Comparison of ENCODE assay signal across 8 cellular contexts in genomic region chr2:30252723-30253688, GRCh38. TPM values are rescaled to one million over a fixed set of nuclear protein-coding genes. Genes with fewer than 3 reads are reported as not detected.
A peak's percentile ranks its signal among the peaks of the same experiment; 100 is the strongest.
DNase-seq lines count a peak whose midpoint lies in the region; ATAC-seq and TF ChIP-seq lines count a peak whose summit lies in the region.

No MANE protein-coding gene starts in this region.

- intact Hi-C loops in activated T-helper 2 cell treated with anti-CD3 and anti-CD28 coated beads, Interferon-gamma antibody, Interleukin-2, Interleukin-4, amounts not matched to agents 10 μg/mL and 5 μg/mL and 100 μg/mL, durations not matched to agents 14 hours and 24 hours and 36 hours (cut with micrococcal nuclease), result loop anchor here (1.0 to 2.0 kb wide), 3 partner anchors 8 to 22 kb away; partner anchors contain the start of gene LBH
- intact Hi-C loops in Right ventricle myocardium inferior (cut with DNase I), result loop anchor here (5.0 kb wide), 1 partner anchor 49 kb away; no protein-coding TSS in a partner anchor

- H3K9me3 ChIP-seq in AG04450 (ENCODE audit: control insufficient read depth, insufficient read depth, low read length) (no peaks in the 10 kb centered on the region), MM.1S (replicated peaks; ENCODE audit: insufficient read depth, low read length) (no peaks in the 10 kb centered on the region)

- POLR2A ChIA-PET in AG04450 (lab: Yijun Ruan, JAX), result interaction anchor here (1.3 to 2.2 kb wide), 5 partner anchors 9 to 88 kb away, joined by 3 to 22 read pairs (median 7); partner anchors contain the start of gene LBH

- H3K4me3 ChIP-seq in AG04450 (ENCODE audit: low read depth, low read length), result no peak overlapping the region
- H3K4me3 ChIP-seq in MM.1S (ENCODE audit: low read length), result no peak overlapping the region

- peak overlapping the region; percentile 86 for H3K27ac Mint-ChIP-seq in activated T-helper 2 cell treated with anti-CD3 and anti-CD28 coated beads, Interferon-gamma antibody, Interleukin-2, Interleukin-4, amounts not matched to agents 10 μg/mL and 5 μg/mL and 100 μg/mL, durations not matched to agents 14 hours and 24 hours and 36 hours

- H3K36me3 Mint-ChIP-seq in activated T-helper 2 cell treated with anti-CD3 and anti-CD28 coated beads, Interferon-gamma antibody, Interleukin-2, Interleukin-4, amounts not matched to agents 10 μg/mL and 5 μg/mL and 100 μg/mL, durations not matched to agents 14 hours and 24 hours and 36 hours (ENCODE audit: low read depth), result peaks cover 87% of the 10 kb centered on the region

- H3K9ac ChIP-seq in MM.1S (ENCODE audit: low read length), result no peak overlapping the region

- TF ChIP-seq CTCF in AG04450 (IDR thresholded peaks at IDR 0.05; ENCODE audit: low read depth, low read length) (no peak), MM.1S (IDR thresholded peaks at IDR 0.05; ENCODE audit: low read length) (no peak)

- H3K36me3 ChIP-seq in MM.1S (replicated peaks; ENCODE audit: insufficient read depth, low read length), result no peaks in the 10 kb centered on the region

- H3K4me1 Mint-ChIP-seq in activated T-helper 2 cell treated with anti-CD3 and anti-CD28 coated beads, Interferon-gamma antibody, Interleukin-2, Interleukin-4, amounts not matched to agents 10 μg/mL and 5 μg/mL and 100 μg/mL, durations not matched to agents 14 hours and 24 hours and 36 hours (ENCODE audit: low read depth), result peaks cover 59% of the 10 kb centered on the region

- no peak overlapping the region for H3K4me3 Mint-ChIP-seq in activated T-helper 2 cell treated with anti-CD3 and anti-CD28 coated beads, Interferon-gamma antibody, Interleukin-2, Interleukin-4, amounts not matched to agents 10 μg/mL and 5 μg/mL and 100 μg/mL, durations not matched to agents 14 hours and 24 hours and 36 hours (ENCODE audit: low read depth)

- CTCF ChIA-PET in AG04450 (lab: Charles Lee), result interaction anchor here (0.8 to 3.1 kb wide), 5 partner anchors 13 to 459 kb away, joined by 4 to 15 read pairs (median 6); no protein-coding TSS in a partner anchor

- no peaks in the 10 kb centered on the region for H3K4me1 ChIP-seq in MM.1S (ENCODE audit: low read length)

- H3K4me2 ChIP-seq in MM.1S (ENCODE audit: low read depth, low read length), result no peak overlapping the region

- H3K27ac ChIP-seq in AG04450 (ENCODE audit: low read depth, low read length) (peak overlapping the region; percentile 47), MM.1S (ENCODE audit: low read length) (no peak overlapping the region)

- H3K9me2 ChIP-seq in MM.1S (replicated peaks; ENCODE audit: insufficient read depth, low read length), result no peaks in the 10 kb centered on the region

- peak; percentile 80 for ATAC-seq in Right ventricle myocardium inferior

- H3K9me3 Mint-ChIP-seq in activated T-helper 2 cell treated with anti-CD3 and anti-CD28 coated beads, Interferon-gamma antibody, Interleukin-2, Interleukin-4, amounts not matched to agents 10 μg/mL and 5 μg/mL and 100 μg/mL, durations not matched to agents 14 hours and 24 hours and 36 hours, result peaks cover 4% of the 10 kb centered on the region

- H3K79me2 ChIP-seq in MM.1S (ENCODE audit: low read length), result no peaks in the 10 kb centered on the region

- H3K27me3 Mint-ChIP-seq in activated T-helper 2 cell treated with anti-CD3 and anti-CD28 coated beads, Interferon-gamma antibody, Interleukin-2, Interleukin-4, amounts not matched to agents 10 μg/mL and 5 μg/mL and 100 μg/mL, durations not matched to agents 14 hours and 24 hours and 36 hours (ENCODE audit: low read depth), result no peaks in the 10 kb centered on the region

- no peaks in the 10 kb centered on the region for H3K27me3 ChIP-seq in AG04450 (ENCODE audit: control insufficient read depth, insufficient read depth, low read length)
- H3K27me3 ChIP-seq in MM.1S (replicated peaks; ENCODE audit: insufficient read depth, low read length), result no peaks in the 10 kb centered on the region

- no peak overlapping the region for H2AFZ ChIP-seq in MM.1S (ENCODE audit: low read length)

- H3F3A ChIP-seq in MM.1S (ENCODE audit: insufficient read depth, low read length), result no peaks in the 10 kb centered on the region

- DNase-seq in AG04450 (ENCODE audit: low read depth, low spot score), result peak; percentile 41
- DNase-seq in NCI-H2227 (lab: John Stamatoyannopoulos, UW; ENCODE audit: unreplicated experiment), result peak; percentile 83
- DNase-seq in activated T-helper 2 cell treated with anti-CD3 and anti-CD28 coated beads, Interferon-gamma antibody, Interleukin-2, Interleukin-4, amounts not matched to agents 10 μg/mL and 5 μg/mL and 100 μg/mL, durations not matched to agents 14 hours and 24 hours and 36 hours (ENCODE audit: low spot score), result peak; percentile 51
- DNase-seq in Right ventricle myocardium inferior (ENCODE audit: missing footprints), result no peak
- peak; percentile 38 for DNase-seq in retina
- no peak for DNase-seq in AML-193 (lab: John Stamatoyannopoulos, UW)
- DNase-seq in NCI-H2029 treated with DMSO at 0.1 percent for 48 hours (lab: John Stamatoyannopoulos, UW), result no peak
- DNase-seq in MM.1S, result no peak

- no peaks in the 10 kb centered on the region for H4K20me1 ChIP-seq in MM.1S (ENCODE audit: insufficient read depth, low read length)

RNA-seq across cellular contexts. Expression of gene LBH, which starts 21.7 kb away (rescaled TPM):
- polyA plus RNA-seq in AG04450 (2011; rRNA removed), result 381 and 463 TPM in 2 replicates
- polyA minus RNA-seq in AG04450 (2011; rRNA and poly(A)+ RNA removed), result 582 and 710 TPM in 2 replicates
- total RNA-seq in activated T-helper 2 cell treated with anti-CD3 and anti-CD28 coated beads, Interferon-gamma antibody, Interleukin-2, Interleukin-4, amounts not matched to agents 10 μg/mL and 5 μg/mL and 100 μg/mL, durations not matched to agents 14 hours and 24 hours and 36 hours, result 60.8 and 61.1 TPM in 2 replicates
- 133 TPM for total RNA-seq in Right ventricle myocardium inferior

Comparison
In these comparisons a context has a peak if more than half of its experiments do, and no peak if none do; other contexts are left out.
1. DNase-seq: peak in AG04450 (single experiment), NCI-H2227 (single experiment), activated T-helper 2 cell treated with anti-CD3 and anti-CD28 coated beads, Interferon-gamma antibody, Interleukin-2, Interleukin-4, amounts not matched to agents 10 μg/mL and 5 μg/mL and 100 μg/mL, durations not matched to agents 14 hours and 24 hours and 36 hours (single experiment) and retina (single experiment); none in Right ventricle myocardium inferior (single experiment), AML-193 (0 of 2), NCI-H2029 treated with DMSO at 0.1 percent for 48 hours (single experiment) and MM.1S (single experiment).